ENCODE assay signal across 8 cellular contexts in the genomic region with DNA sequence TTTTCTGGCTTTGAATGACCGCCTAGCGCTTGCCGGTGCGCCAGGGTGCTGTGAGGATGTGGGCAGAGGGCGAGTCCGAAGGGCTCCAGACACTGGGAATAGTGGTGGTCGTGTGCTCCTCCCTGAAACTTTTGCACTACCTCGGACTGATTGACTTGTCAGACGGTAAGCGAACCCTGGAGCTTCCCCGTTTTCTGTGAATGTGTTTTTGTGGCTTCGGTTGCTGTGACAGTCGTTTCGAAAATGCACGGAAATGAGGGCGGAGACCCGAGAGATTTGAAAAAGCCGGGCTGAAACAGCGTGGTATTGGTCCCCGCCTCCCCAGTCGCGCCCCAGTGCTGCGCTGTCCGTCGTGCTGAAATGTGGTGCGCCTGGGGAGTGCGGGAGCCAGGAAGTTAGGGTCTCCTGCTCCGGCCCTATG.
DNase-seq lines count a peak whose midpoint lies in the region; ATAC-seq, FAIRE-seq and TF ChIP-seq lines count a peak whose summit lies in the region.

No MANE protein-coding gene starts in this region.

- intact Hi-C loops in endothelial cell of umbilical vein (cut with micrococcal nuclease) (no loop called here), dorsolateral prefrontal cortex (cut with DNase I) (no loop called here)

- BruUV-seq in endothelial cell of umbilical vein (replicated peaks; lab: Mats Ljungman, UMichigan), result no TSS peak

- ATAC-seq in HG02623 (IDR thresholded peaks at IDR 0.05; ENCODE audit: unreplicated experiment) (peak; percentile 63), GM18868 (IDR thresholded peaks at IDR 0.05; ENCODE audit: unreplicated experiment) (no peak), GM18873 (IDR thresholded peaks at IDR 0.05; ENCODE audit: low FRiP score, unreplicated experiment) (no peak)

- H3K4me2 ChIP-seq in endothelial cell of umbilical vein (ENCODE audit: insufficient read depth, low read length), result peak overlapping the region; percentile 46

- H4K20me1 ChIP-seq in endothelial cell of umbilical vein (replicated peaks; ENCODE audit: control insufficient read depth, extremely low read depth, insufficient read depth, low read length), result peaks cover 2% of the 10 kb centered on the region

- FAIRE-seq in endothelial cell of umbilical vein (lab: Jason Lieb, UNC), result peak; percentile 72

- TF ChIP-seq POLR2A in endothelial cell of umbilical vein (IDR thresholded peaks at IDR 0.05; ENCODE audit: low read depth, low read length), result no peak

- H3K27ac ChIP-seq in endothelial cell of umbilical vein (ENCODE audit: insufficient read depth, low read depth, low read length) (no peak overlapping the region), dorsolateral prefrontal cortex (no peak overlapping the region)

- H3K79me2 ChIP-seq in endothelial cell of umbilical vein (ENCODE audit: control insufficient read depth, insufficient read depth, low read length), result no peaks in the 10 kb centered on the region

- no peak overlapping the region for H3K9ac ChIP-seq in endothelial cell of umbilical vein (replicated peaks; ENCODE audit: extremely low read depth, insufficient read depth, low read length)

- in situ Hi-C loops in GM13976 (cut with MboI; ENCODE audit: low sequenced_read_pairs, unreplicated experiment), result no loop called here

- peak overlapping the region; percentile 46 for H3K4me3 Mint-ChIP-seq in nephron progenitor cell

- H3K4me1 ChIP-seq in endothelial cell of umbilical vein (ENCODE audit: control insufficient read depth, extremely low read depth, insufficient read depth, low read length), result no peaks in the 10 kb centered on the region

- H3K27me3 Mint-ChIP-seq in nephron progenitor cell (ENCODE audit: low read depth, poor library complexity), result peaks cover 88% of the 10 kb centered on the region

- no peak overlapping the region for H2AFZ ChIP-seq in endothelial cell of umbilical vein (ENCODE audit: low read depth, low read length)

- H3K36me3 Mint-ChIP-seq in nephron progenitor cell (ENCODE audit: low read depth), result no peaks in the 10 kb centered on the region

- H3K9me1 ChIP-seq in endothelial cell of umbilical vein (replicated peaks; ENCODE audit: control insufficient read depth, extremely low read depth, insufficient read depth, low read length), result no peaks in the 10 kb centered on the region

- DNase-seq in GM13976 (ENCODE audit: low spot score) (peak; percentile 50), SIG-M5 (lab: John Stamatoyannopoulos, UW) (peak; percentile 2), endothelial cell of umbilical vein (ENCODE audit: low read depth, low spot score) (peak; percentile 43), nephron progenitor cell (peak; percentile 91), dorsolateral prefrontal cortex (no peak)

- H3K9me3 ChIP-seq in endothelial cell of umbilical vein (replicated peaks; ENCODE audit: control insufficient read depth, insufficient read depth, low read length), result no peaks in the 10 kb centered on the region

- no peak for TF ChIP-seq CTCF in GM13976 (IDR thresholded peaks at IDR 0.05; ENCODE audit: borderline replicate concordance, control extremely low read depth, extremely low read depth, insufficient read depth, missing control alignments)
- TF ChIP-seq CTCF in endothelial cell of umbilical vein (IDR thresholded peaks at IDR 0.05; ENCODE audit: extremely low read depth in 1 of 2, insufficient read depth in 1 of 2, low read depth in 1 of 2, low read length in 2 of 2), result no peak
- no peak for TF ChIP-seq CTCF in nephron progenitor cell (IDR thresholded peaks at IDR 0.05)
- no peak for TF ChIP-seq CTCF in dorsolateral prefrontal cortex (IDR thresholded peaks at IDR 0.05 in 54 of 56, conservative IDR thresholded peaks at IDR 0.05 in 2 of 56; ENCODE audit: low read depth in 1 of 56, partially characterized antibody in 56 of 56)

- dilution Hi-C loops in endothelial cell of umbilical vein (cut with MboI; ENCODE audit: extremely low pct_ligation_motif_present, low sequenced_read_pairs), result no loop called here

- no peak overlapping the region for H3K27ac Mint-ChIP-seq in nephron progenitor cell

- no peaks in the 10 kb centered on the region for H3K9me3 Mint-ChIP-seq in nephron progenitor cell

- H3K4me1 Mint-ChIP-seq in nephron progenitor cell, result no peaks in the 10 kb centered on the region

- CTCF ChIA-PET in endothelial cell of umbilical vein (lab: Charles Lee), result no interaction called here

- H3K36me3 ChIP-seq in endothelial cell of umbilical vein (ENCODE audit: control insufficient read depth in 2 of 2, extremely low read depth in 1 of 2, insufficient read depth in 2 of 2, low read length in 2 of 2), result no peaks in the 10 kb centered on the region

- H3K4me3 ChIP-seq in endothelial cell of umbilical vein (replicated peaks in 1 of 3; ENCODE audit: insufficient read depth in 1 of 3, low read depth in 1 of 3, low read length in 3 of 3) (no peak overlapping the region), dorsolateral prefrontal cortex (peak overlapping the region in 9 of 59 donors; percentile 4 to 45 (median 25))

- POLR2A ChIA-PET in endothelial cell of umbilical vein (lab: Charles Lee), result interaction anchor here (0.6 kb wide), 1 partner anchor 614 kb away, joined by 3 read pairs; no protein-coding TSS in a partner anchor

- H3K27me3 ChIP-seq in endothelial cell of umbilical vein (ENCODE audit: control insufficient read depth in 2 of 2, insufficient read depth in 2 of 2, low read length in 2 of 2), result peaks cover 0 to 3% of the 10 kb centered on the region in 2 experiments
- H3K27me3 ChIP-seq in dorsolateral prefrontal cortex, result peaks cover 0 to 66% (median 13%) of the 10 kb centered on the region in 45 donors

TF ChIP-seq in endothelial cell of umbilical vein, 7 proteins besides CTCF, POLR2A, EP300 and RAD21:
- TF ChIP-seq MYC (IDR thresholded peaks at IDR 0.05; ENCODE audit: low read depth, low read length), result no peak
- TF ChIP-seq, protein P1, sequence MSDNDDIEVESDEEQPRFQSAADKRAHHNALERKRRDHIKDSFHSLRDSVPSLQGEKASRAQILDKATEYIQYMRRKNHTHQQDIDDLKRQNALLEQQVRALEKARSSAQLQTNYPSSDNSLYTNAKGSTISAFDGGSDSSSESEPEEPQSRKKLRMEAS (IDR thresholded peaks at IDR 0.05; ENCODE audit: insufficient read depth, insufficient read length), result peak; percentile 65

Comparison
In these comparisons a context has a peak if more than half of its experiments do, and no peak if none do; other contexts are left out.
1. DNase-seq: peak in GM13976 (single experiment), SIG-M5 (single experiment), endothelial cell of umbilical vein (single experiment) and nephron progenitor cell (single experiment); none in dorsolateral prefrontal cortex (0 of 10).